In the genomic region with DNA sequence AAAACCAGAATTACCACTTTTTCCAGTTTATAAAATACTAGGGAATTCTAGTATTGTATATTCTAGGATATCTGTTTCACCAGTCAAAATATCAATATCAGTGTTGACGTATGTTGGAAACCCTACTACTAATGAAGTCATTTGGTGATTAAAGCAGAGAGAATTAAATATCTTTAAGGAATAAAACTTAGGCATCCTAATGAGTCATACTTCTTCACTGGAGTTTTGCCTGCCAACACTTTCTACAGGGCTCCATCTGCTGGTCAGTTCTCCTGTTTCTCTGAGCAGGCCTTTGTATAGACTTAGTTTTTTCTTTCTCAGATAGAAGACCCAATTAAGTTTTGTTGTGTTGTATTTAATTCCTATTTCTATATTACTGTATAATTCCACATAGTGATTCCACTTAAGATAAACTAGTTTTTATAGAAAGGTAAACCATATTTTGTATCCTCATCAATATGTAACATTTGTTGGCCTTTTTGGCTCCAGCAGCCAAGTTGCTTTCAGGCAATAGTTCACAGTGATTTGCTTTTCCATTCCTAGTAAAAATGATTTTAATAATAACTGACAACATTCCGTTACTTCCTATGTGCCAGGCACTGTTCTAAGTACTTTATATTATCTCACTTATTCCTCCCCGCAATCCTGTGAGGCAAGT, we compare ENCODE assay signal across 8 cellular contexts. TPM values are rescaled to one million over a fixed set of nuclear protein-coding genes. Genes with fewer than 3 reads are reported as not detected.
A peak's percentile ranks its signal among the peaks of the same experiment; 100 is the strongest.
DNase-seq lines count a peak whose midpoint lies in the region; FAIRE-seq and TF ChIP-seq lines count a peak whose summit lies in the region.

No MANE protein-coding gene starts in this region.

- peak; percentile 72 for DNase-seq in AG08396 (ENCODE audit: low spot score)
- peak; percentile 51 for DNase-seq in GM10266 (ENCODE audit: extremely low spot score)
- DNase-seq in NCI-H2227 treated with DMSO at 0.1 percent for 48 hours (lab: John Stamatoyannopoulos, UW) = peak; percentile 16
- peak; percentile 42 to 50 for DNase-seq in activated CD4-positive, alpha-beta T cell treated with anti-CD3 and anti-CD28 coated beads, Interleukin-2, amount 50 U/mL, for 4 hours
- DNase-seq in epithelial cell of proximal tubule (ENCODE audit: low read depth) = peak; percentile 46
- DNase-seq in urothelium cell line (ENCODE audit: low spot score) = peak; percentile 64
- DNase-seq in NK-92 (lab: John Stamatoyannopoulos, UW; ENCODE audit: unreplicated experiment) = no peak

- no peak overlapping the region for H3K27ac Mint-ChIP-seq in nephron

- H3K36me3 Mint-ChIP-seq in nephron (ENCODE audit: low read depth) = peaks cover 4% of the 10 kb centered on the region

- peak overlapping the region in 1 of 3 experiments; percentile 36 for H3K4me3 Mint-ChIP-seq in nephron

- H3K27me3 Mint-ChIP-seq in nephron (ENCODE audit: low read depth) = no peaks in the 10 kb centered on the region

- no peaks in the 10 kb centered on the region for H3K9me3 Mint-ChIP-seq in nephron

- H3K4me1 Mint-ChIP-seq in nephron = peaks cover 25% of the 10 kb centered on the region

- no peak for FAIRE-seq in urothelium cell line (lab: Jason Lieb, UNC)

- no peak overlapping the region for H3K4me3 ChIP-seq in epithelial cell of proximal tubule (ENCODE audit: low read depth, low read length)

- TF ChIP-seq CTCF in GM10266 (IDR thresholded peaks at IDR 0.05; ENCODE audit: control insufficient read depth, insufficient read depth, low read depth, missing control alignments) (peak; percentile 72), epithelial cell of proximal tubule (conservative IDR thresholded peaks at IDR 0.05; ENCODE audit: low read depth, low read length) (peak; percentile 91), nephron (IDR thresholded peaks at IDR 0.05; ENCODE audit: unreplicated experiment in 3 of 3) (peak; percentile 61 to 77 (median 72))

RNA-seq across cellular contexts. Expression of a gene that starts 3.5 kb away (rescaled TPM):
- total RNA-seq in epithelial cell of proximal tubule = 16.9 and 19.1 TPM in 2 replicates

RNA-seq across cellular contexts. Expression of a gene that starts 50.6 kb away (rescaled TPM):
- 11.9 and 14.3 TPM in 2 replicates for total RNA-seq in epithelial cell of proximal tubule
